ENCODE assay signal across 9 cellular contexts in genomic region chr2:231924889-231925275, GRCh38. TPM values are rescaled to one million over a fixed set of nuclear protein-coding genes. Genes with fewer than 3 reads are reported as not detected.
DNase-seq lines count a peak whose midpoint lies in the region; ATAC-seq and TF ChIP-seq lines count a peak whose summit lies in the region.
"Had no signal": no experiment of that assay in that cellular context is flagged by ENCODE, and none has a peak within 500 bp of the region (broad histone marks: within the 10 kb centered on the region; RNA-seq: fewer than 3 reads in every experiment).

No MANE protein-coding gene starts in this region.

- H3K9ac ChIP-seq in SU-DHL-6 (ENCODE audit: low read length): no peak overlapping the region; the same call in 1 of the 2 replicates

- peak overlapping the region; percentile 67 for H3K4me2 ChIP-seq in SU-DHL-6 (ENCODE audit: low read depth, low read length, poor library complexity, severe bottlenecking)
- H3K4me2 ChIP-seq in hepatocyte: peak overlapping the region; percentile 100

- POLR2A ChIA-PET in activated CD4-positive, alpha-beta T cell treated with anti-CD3 and anti-CD28 coated beads, Interleukin-2, amount 10 ng/mL, durations not matched to agents 7 days and 5 days (lab: Charles Lee): no interaction called here

- no peak overlapping the region for H3K27ac Mint-ChIP-seq in activated CD4-positive, alpha-beta T cell treated with anti-CD3 and anti-CD28 coated beads, Interleukin-2, amount 10 ng/mL, durations not matched to agents 7 days and 5 days
- H3K27ac Mint-ChIP-seq in stimulated activated naive CD8-positive, alpha-beta T cell treated with anti-CD3 and anti-CD28 coated beads, Interleukin-15, amount 100 ng/mL, for 72 hours: no peak overlapping the region
- H3K27ac Mint-ChIP-seq: activated CD4-positive, alpha-beta T cell treated with anti-CD3 and anti-CD28 coated beads for 36 hours had no signal

- CTCF ChIA-PET in activated CD4-positive, alpha-beta T cell treated with anti-CD3 and anti-CD28 coated beads, Interleukin-2, amount 10 ng/mL, durations not matched to agents 7 days and 5 days (lab: Charles Lee): interaction anchor here (0.6 to 3.3 kb wide), 7 partner anchors 17 to 402 kb away, joined by 3 to 20 read pairs (median 5); no protein-coding TSS in a partner anchor

- H4K20me1 ChIP-seq in SU-DHL-6 (ENCODE audit: low read depth, low read length): no peaks in the 10 kb centered on the region
- no peaks in the 10 kb centered on the region for H4K20me1 ChIP-seq in hepatocyte (ENCODE audit: insufficient read depth, poor library complexity, severe bottlenecking)

- H3K79me2 ChIP-seq in SU-DHL-6 (ENCODE audit: insufficient read depth, low read length) (no peaks in the 10 kb centered on the region), hepatocyte (no peaks in the 10 kb centered on the region)

- 45% methylated on average over 8 of the region's 8 CpGs for WGBS in hepatocyte (ENCODE audit: low lambda C conversion rate, missing lambda C conversion rate)

- H3K9me3 ChIP-seq in SU-DHL-6 (ENCODE audit: insufficient read depth, low read length): no peaks in the 10 kb centered on the region
- no peaks in the 10 kb centered on the region for H3K9me3 ChIP-seq in hepatocyte (ENCODE audit: low read depth)

- peaks cover 15% of the 10 kb centered on the region for H3K4me1 ChIP-seq in hepatocyte (ENCODE audit: insufficient read depth)

- H3K9me2 ChIP-seq in SU-DHL-6 (replicated peaks; ENCODE audit: insufficient read depth, low read length): no peaks in the 10 kb centered on the region
- no peaks in the 10 kb centered on the region for H3K9me2 ChIP-seq in hepatocyte (replicated peaks; ENCODE audit: insufficient read depth)

- ATAC-seq in stimulated activated naive CD8-positive, alpha-beta T cell treated with anti-CD3 and anti-CD28 coated beads, Interleukin-15, amount 100 ng/mL, for 72 hours: peak; percentile 0

- no peaks in the 10 kb centered on the region for H3K27me3 ChIP-seq in SU-DHL-6 (ENCODE audit: low read length)
- peaks cover 65% of the 10 kb centered on the region for H3K27me3 ChIP-seq in hepatocyte

- H3K4me1 Mint-ChIP-seq in activated CD4-positive, alpha-beta T cell treated with anti-CD3 and anti-CD28 coated beads, Interleukin-2, amount 10 ng/mL, durations not matched to agents 7 days and 5 days: peaks cover 10% of the 10 kb centered on the region
- H3K4me1 Mint-ChIP-seq in stimulated activated naive CD8-positive, alpha-beta T cell treated with anti-CD3 and anti-CD28 coated beads, Interleukin-15, amount 100 ng/mL, for 72 hours: peaks cover 25% of the 10 kb centered on the region

- H2AFZ ChIP-seq in SU-DHL-6 (ENCODE audit: low read depth, low read length, severe bottlenecking) (no peak overlapping the region), hepatocyte (no peak overlapping the region)

- no peak for DNase-seq in activated CD4-positive, alpha-beta T cell treated with anti-CD3 and anti-CD28 coated beads, Interleukin-2, amount 10 ng/mL, durations not matched to agents 7 days and 5 days
- no peak for DNase-seq in activated CD4-positive, alpha-beta T cell treated with anti-CD3 and anti-CD28 coated beads for 48 hours
- DNase-seq in hepatocyte (ENCODE audit: low spot score) (no peak), DMS153 (lab: John Stamatoyannopoulos, UW) (no peak), NK-92 (lab: John Stamatoyannopoulos, UW; ENCODE audit: unreplicated experiment) (no peak)
- DNase-seq in stimulated activated naive CD8-positive, alpha-beta T cell treated with anti-CD3 and anti-CD28 coated beads, Interleukin-15, amount 100 ng/mL, for 72 hours: no peak
- DNase-seq in stimulated activated naive CD4-positive, alpha-beta T cell (lab: John Stamatoyannopoulos, UW): no peak

- no peak overlapping the region for H3K27ac ChIP-seq in SU-DHL-6 (ENCODE audit: low read depth, low read length)
- no peak overlapping the region for H3K27ac ChIP-seq in hepatocyte

- peak overlapping the region; percentile 20 for H3K4me3 Mint-ChIP-seq in activated CD4-positive, alpha-beta T cell treated with anti-CD3 and anti-CD28 coated beads, Interleukin-2, amount 10 ng/mL, durations not matched to agents 7 days and 5 days
- peak overlapping the region; percentile 33 to 75 for H3K4me3 Mint-ChIP-seq in stimulated activated naive CD8-positive, alpha-beta T cell treated with anti-CD3 and anti-CD28 coated beads, Interleukin-15, amount 100 ng/mL, for 72 hours

- TF ChIP-seq CTCF in SU-DHL-6 (IDR thresholded peaks at IDR 0.05; ENCODE audit: insufficient read depth, low read length, poor library complexity, severe bottlenecking): no peak
- TF ChIP-seq CTCF in hepatocyte (IDR thresholded peaks at IDR 0.05; ENCODE audit: poor library complexity): no peak

- H3K36me3 Mint-ChIP-seq in activated CD4-positive, alpha-beta T cell treated with anti-CD3 and anti-CD28 coated beads, Interleukin-2, amount 10 ng/mL, durations not matched to agents 7 days and 5 days (ENCODE audit: low read depth): no peaks in the 10 kb centered on the region

- H3F3A ChIP-seq in SU-DHL-6 (ENCODE audit: insufficient read depth): no peaks in the 10 kb centered on the region

- H3K4me3 ChIP-seq in SU-DHL-6 (ENCODE audit: insufficient read depth, low read length, poor library complexity, severe bottlenecking) (no peak overlapping the region), hepatocyte (no peak overlapping the region)

- H3K27me3 Mint-ChIP-seq in activated CD4-positive, alpha-beta T cell treated with anti-CD3 and anti-CD28 coated beads, Interleukin-2, amount 10 ng/mL, durations not matched to agents 7 days and 5 days: peaks cover 50% of the 10 kb centered on the region
- peaks cover 64% of the 10 kb centered on the region for H3K27me3 Mint-ChIP-seq in stimulated activated naive CD8-positive, alpha-beta T cell treated with anti-CD3 and anti-CD28 coated beads, Interleukin-15, amount 100 ng/mL, for 72 hours

- no peaks in the 10 kb centered on the region for H3K9me3 Mint-ChIP-seq in activated CD4-positive, alpha-beta T cell treated with anti-CD3 and anti-CD28 coated beads, Interleukin-2, amount 10 ng/mL, durations not matched to agents 7 days and 5 days
- no peaks in the 10 kb centered on the region for H3K9me3 Mint-ChIP-seq in stimulated activated naive CD8-positive, alpha-beta T cell treated with anti-CD3 and anti-CD28 coated beads, Interleukin-15, amount 100 ng/mL, for 72 hours

- H3K36me3 ChIP-seq in SU-DHL-6 (ENCODE audit: low read length) (no peaks in the 10 kb centered on the region), hepatocyte (replicated peaks; ENCODE audit: insufficient read depth, low read depth) (no peaks in the 10 kb centered on the region)

RNA-seq across cellular contexts. Expression of gene NPPC, which starts 1.3 kb away (rescaled TPM):
- not detected for total RNA-seq in activated CD4-positive, alpha-beta T cell treated with anti-CD3 and anti-CD28 coated beads, Interleukin-2, amount 10 ng/mL, durations not matched to agents 7 days and 5 days
- total RNA-seq in hepatocyte: not detected in 2 replicates
- 1.8 TPM in 1 of 2 replicates, not detected in the other for polyA plus RNA-seq in hepatocyte

RNA-seq across cellular contexts. Expression of gene DIS3L2, which starts 36.6 kb away (rescaled TPM):
- total RNA-seq in activated CD4-positive, alpha-beta T cell treated with anti-CD3 and anti-CD28 coated beads, Interleukin-2, amount 10 ng/mL, durations not matched to agents 7 days and 5 days: 10 to 100 TPM; 40.2 to 43.4 TPM
- 18.2 and 19.5 TPM in 2 replicates for total RNA-seq in hepatocyte
- polyA plus RNA-seq in hepatocyte: 20.0 and 28.3 TPM in 2 replicates
